In genomic region chr14:97180304-97181200, GRCh38 we compare ENCODE assay signal across 9 cellular contexts.
DNase-seq lines count a peak whose midpoint lies in the region; TF ChIP-seq lines count a peak whose summit lies in the region.
"Had no signal": no experiment of that assay in that cellular context is flagged by ENCODE, and none has a peak within 500 bp of the region (broad histone marks: within the 10 kb centered on the region; RNA-seq: fewer than 3 reads in every experiment).

No MANE protein-coding gene starts in this region.

- no peak overlapping the region for H3K4me3 Mint-ChIP-seq in activated T-helper 2 cell treated with anti-CD3 and anti-CD28 coated beads, Interferon-gamma antibody, Interleukin-2, Interleukin-4, amounts not matched to agents 10 μg/mL and 5 μg/mL and 100 μg/mL, durations not matched to agents 14 hours and 24 hours and 36 hours (ENCODE audit: low read depth)

- no peak overlapping the region for H4K5ac ChIP-seq in mesendoderm (ENCODE audit: low read length)

- H3K36me3 ChIP-seq in mesendoderm (ENCODE audit: control insufficient read depth, insufficient read depth, low read length): no peaks in the 10 kb centered on the region
- H3K36me3 ChIP-seq in thyroid gland: no peaks in the 10 kb centered on the region
- H3K36me3 ChIP-seq: ascending aorta had no signal

- H3K9me3 Mint-ChIP-seq in activated T-helper 2 cell treated with anti-CD3 and anti-CD28 coated beads, Interferon-gamma antibody, Interleukin-2, Interleukin-4, amounts not matched to agents 10 μg/mL and 5 μg/mL and 100 μg/mL, durations not matched to agents 14 hours and 24 hours and 36 hours: peaks cover 16% of the 10 kb centered on the region

- H3K27ac ChIP-seq in mesendoderm (ENCODE audit: low read depth, low read length): no peak overlapping the region
- H3K27ac ChIP-seq in thyroid gland: no peak overlapping the region
- H3K27ac ChIP-seq: ascending aorta had no signal

- no peak for TF ChIP-seq CTCF in thyroid gland (IDR thresholded peaks at IDR 0.05)

- H2BK120ac ChIP-seq in mesendoderm (ENCODE audit: low read depth, low read length): no peak overlapping the region

- no peak overlapping the region for H3K18ac ChIP-seq in mesendoderm (ENCODE audit: low read length)

- H3K36me3 Mint-ChIP-seq in activated T-helper 2 cell treated with anti-CD3 and anti-CD28 coated beads, Interferon-gamma antibody, Interleukin-2, Interleukin-4, amounts not matched to agents 10 μg/mL and 5 μg/mL and 100 μg/mL, durations not matched to agents 14 hours and 24 hours and 36 hours (ENCODE audit: low read depth): peaks cover 11% of the 10 kb centered on the region

- H3K27ac Mint-ChIP-seq in activated T-helper 2 cell treated with anti-CD3 and anti-CD28 coated beads, Interferon-gamma antibody, Interleukin-2, Interleukin-4, amounts not matched to agents 10 μg/mL and 5 μg/mL and 100 μg/mL, durations not matched to agents 14 hours and 24 hours and 36 hours: peak overlapping the region; percentile 69

- H3K4me1 Mint-ChIP-seq in activated T-helper 2 cell treated with anti-CD3 and anti-CD28 coated beads, Interferon-gamma antibody, Interleukin-2, Interleukin-4, amounts not matched to agents 10 μg/mL and 5 μg/mL and 100 μg/mL, durations not matched to agents 14 hours and 24 hours and 36 hours (ENCODE audit: low read depth): peaks cover 37% of the 10 kb centered on the region

- no CpG with 5 or more reads among the region's 32 CpGs for WGBS in mesendoderm (ENCODE audit: extremely low coverage, insufficient coverage, low lambda C conversion rate)
- 86 to 88% methylated on average over 31 to 32 of the region's 32 CpGs for WGBS in thyroid gland, 2 donors

- H4K8ac ChIP-seq in mesendoderm (ENCODE audit: low read depth, low read length): no peak overlapping the region

- intact Hi-C loops in activated T-helper 2 cell treated with anti-CD3 and anti-CD28 coated beads, Interferon-gamma antibody, Interleukin-2, Interleukin-4, amounts not matched to agents 10 μg/mL and 5 μg/mL and 100 μg/mL, durations not matched to agents 14 hours and 24 hours and 36 hours (cut with micrococcal nuclease): no loop called here
- intact Hi-C loops in thyroid gland (cut with DNase I): no loop called here

- H3K4ac ChIP-seq in mesendoderm (ENCODE audit: low read depth, low read length): no peak overlapping the region

- no peak for TF ChIP-seq POLR2A in thyroid gland (IDR thresholded peaks at IDR 0.05)

- H3K9me3 ChIP-seq in thyroid gland: no peaks in the 10 kb centered on the region
- H3K9me3 ChIP-seq: ascending aorta had no signal

- H3K4me3 ChIP-seq in mesendoderm (ENCODE audit: low read length) (no peak overlapping the region), thyroid gland (replicated peaks in 1 of 3) (no peak overlapping the region)
- H3K4me3 ChIP-seq: ascending aorta had no signal

- H2BK15ac ChIP-seq in mesendoderm (replicated peaks; ENCODE audit: low read depth): no peak overlapping the region

- no peak overlapping the region for H2AK5ac ChIP-seq in mesendoderm (ENCODE audit: low read length)

- no peaks in the 10 kb centered on the region for H3K79me2 ChIP-seq in mesendoderm (ENCODE audit: control insufficient read depth, insufficient read depth, low read length)

- no peak overlapping the region for H3K56ac ChIP-seq in mesendoderm (ENCODE audit: low read length)

- no peaks in the 10 kb centered on the region for H3K27me3 ChIP-seq in mesendoderm (ENCODE audit: insufficient read depth, low read length, poor library complexity)
- H3K27me3 ChIP-seq in thyroid gland: no peaks in the 10 kb centered on the region
- H3K27me3 ChIP-seq: ascending aorta had no signal

- H3K27me3 Mint-ChIP-seq in activated T-helper 2 cell treated with anti-CD3 and anti-CD28 coated beads, Interferon-gamma antibody, Interleukin-2, Interleukin-4, amounts not matched to agents 10 μg/mL and 5 μg/mL and 100 μg/mL, durations not matched to agents 14 hours and 24 hours and 36 hours (ENCODE audit: low read depth): no peaks in the 10 kb centered on the region

- no peaks in the 10 kb centered on the region for H3K4me1 ChIP-seq in mesendoderm (ENCODE audit: control insufficient read depth, low read depth, low read length)
- H3K4me1 ChIP-seq in thyroid gland: no peaks in the 10 kb centered on the region
- H3K4me1 ChIP-seq: ascending aorta had no signal

- DNase-seq in ELR (ENCODE audit: low read depth) (peak; percentile 61), LoVo (ENCODE audit: low spot score) (peak; percentile 45), mesendoderm (peak; percentile 62), thyroid gland (no peak)
- DNase-seq in activated T-helper 2 cell treated with anti-CD3 and anti-CD28 coated beads, Interferon-gamma antibody, Interleukin-2, Interleukin-4, amounts not matched to agents 10 μg/mL and 5 μg/mL and 100 μg/mL, durations not matched to agents 14 hours and 24 hours and 36 hours (ENCODE audit: low spot score): no peak
- DNase-seq in stimulated activated naive CD4-positive, alpha-beta T cell treated with Interleukin-2 at 50 U/mL for 16 hours (lab: John Stamatoyannopoulos, UW): no peak
- no peak for DNase-seq in activated CD4-positive, CD25-positive, alpha-beta regulatory T cell treated with anti-CD3 and anti-CD28 coated beads, Interleukin-2, amount 50 U/mL, for 72 hours
- DNase-seq: NCI-H226 had no signal

- H3K9ac ChIP-seq in mesendoderm (ENCODE audit: low read length): no peak overlapping the region

- H3K4me2 ChIP-seq in mesendoderm (ENCODE audit: low read length): no peak overlapping the region

- no peak overlapping the region for H2BK5ac ChIP-seq in mesendoderm (ENCODE audit: low read length)

- H3K23ac ChIP-seq in mesendoderm (ENCODE audit: low read length): no peak overlapping the region

- H3K79me1 ChIP-seq in mesendoderm (ENCODE audit: low read length): no peaks in the 10 kb centered on the region

Comparison
In these comparisons a context has a peak if more than half of its experiments do, and no peak if none do; other contexts are left out.
1. DNase-seq: peak in ELR (single experiment), LoVo (single experiment) and mesendoderm (single experiment); none in activated T-helper 2 cell treated with anti-CD3 and anti-CD28 coated beads, Interferon-gamma antibody, Interleukin-2, Interleukin-4, amounts not matched to agents 10 μg/mL and 5 μg/mL and 100 μg/mL, durations not matched to agents 14 hours and 24 hours and 36 hours (single experiment), stimulated activated naive CD4-positive, alpha-beta T cell treated with Interleukin-2 at 50 U/mL for 16 hours (single experiment), activated CD4-positive, CD25-positive, alpha-beta regulatory T cell treated with anti-CD3 and anti-CD28 coated beads, Interleukin-2, amount 50 U/mL, for 72 hours (single experiment) and thyroid gland (0 of 2).